Comparison of ENCODE assay signal across 21 cellular contexts in the genomic region with DNA sequence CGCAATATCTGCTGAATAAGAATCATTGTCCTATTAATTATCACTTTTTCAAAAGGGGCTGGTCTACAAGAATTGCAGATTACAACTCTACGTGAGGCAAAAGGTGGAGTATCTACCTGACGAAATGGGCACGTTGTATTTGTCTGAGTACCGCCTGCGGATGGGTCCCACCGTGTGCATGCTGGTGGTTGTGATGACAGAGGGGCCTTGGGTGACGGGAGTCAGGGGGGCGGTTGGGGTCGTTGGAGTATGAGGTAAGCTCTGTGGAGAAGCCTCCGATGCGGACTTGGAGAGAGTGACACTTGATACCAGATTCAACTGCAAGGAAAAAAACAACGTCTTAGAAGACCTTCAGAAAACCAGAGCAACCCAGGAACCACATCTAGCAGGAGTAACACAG.
"Had no signal": no experiment of that assay in that cellular context is flagged by ENCODE, and none has a peak within 500 bp of the region (broad histone marks: within the 10 kb centered on the region; RNA-seq: fewer than 3 reads in every experiment).

No MANE protein-coding gene starts in this region.

- H3K9me3 ChIP-seq: ascending aorta, esophagus squamous epithelium, gastroesophageal sphincter, left ventricle myocardium inferior, SJSA1, upper lobe of right lung had no signal

- H3K4me3 ChIP-seq: ascending aorta, dorsolateral prefrontal cortex, esophagus squamous epithelium, gastroesophageal sphincter, left ventricle myocardium inferior, SJSA1, upper lobe of right lung had no signal

- H3K27me3 ChIP-seq: ascending aorta, brain microvascular endothelial cell, dorsolateral prefrontal cortex, esophagus squamous epithelium, gastroesophageal sphincter, SJSA1, upper lobe of right lung had no signal

- DNase-seq: activated CD4-positive, CD25-positive, alpha-beta regulatory T cell treated with anti-CD3 and anti-CD28 coated beads, Interleukin-2, amount 50 U/mL, for 72 hours; activated gamma-delta T cell; activated T-cell treated with anti-CD3 and anti-CD28 coated beads, Interleukin-2, amount 50 U/mL, for 48 hours; brain microvascular endothelial cell; caudate nucleus; dorsolateral prefrontal cortex; esophagus squamous epithelium; head of caudate nucleus; hypothalamus; left ventricle myocardium inferior; midbrain; posterior cingulate gyrus; stimulated activated CD4-positive, alpha-beta T cell treated with anti-CD3 and anti-CD28 coated beads, Interleukin-2, amount 100 ng/mL, for 48 hours; stimulated activated CD8-positive, alpha-beta memory T cell treated with anti-CD3 and anti-CD28 coated beads, Interleukin-4, amount 100 ng/mL, for 48 hours; stimulated activated naive CD4-positive, alpha-beta T cell treated with Interleukin-2 at 50 U/mL for 16 hours; T-helper 1 cell; upper lobe of right lung; WERI-Rb-1 had no signal

- H3K27ac ChIP-seq: brain microvascular endothelial cell, dorsolateral prefrontal cortex, left ventricle myocardium inferior, SJSA1, upper lobe of right lung, WERI-Rb-1 had no signal

- H3K36me3 ChIP-seq: WERI-Rb-1 had no signal

- ATAC-seq: gastroesophageal sphincter, upper lobe of right lung had no signal
